29 cellular contexts compared by ENCODE assay signal in the genomic region with DNA sequence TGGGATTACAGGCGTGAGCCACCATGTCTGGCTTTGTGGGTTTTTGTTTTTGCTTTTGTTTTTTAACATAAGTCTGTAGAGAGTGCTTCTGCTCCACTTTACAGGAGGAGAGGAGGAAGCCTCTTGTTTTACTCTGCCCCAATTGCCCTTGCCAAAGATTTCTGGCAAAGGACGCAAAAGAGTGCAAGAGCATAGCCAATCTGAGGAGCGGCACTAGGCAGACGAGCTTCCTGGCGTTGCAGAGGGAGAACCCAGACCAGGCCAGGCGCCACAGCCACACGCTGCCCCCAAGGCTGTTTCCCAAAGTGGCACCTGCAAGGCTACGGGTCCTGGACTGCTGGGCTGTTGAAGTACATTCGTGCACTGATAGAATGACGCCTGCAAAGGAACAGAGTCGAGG.
"Had no signal": no experiment of that assay in that cellular context is flagged by ENCODE, and none has a peak within 500 bp of the region (broad histone marks: within the 10 kb centered on the region; RNA-seq: fewer than 3 reads in every experiment).

No MANE protein-coding gene starts in this region.

- DNase-seq: activated CD4-positive, alpha-beta T cell treated with anti-CD3 and anti-CD28 coated beads for 48 hours; activated CD4-positive, alpha-beta T cell treated with anti-CD3 and anti-CD28 coated beads, Interleukin-2, amount 50 U/mL, for 4 hours; activated CD4-positive, CD25-positive, alpha-beta regulatory T cell treated with anti-CD3 and anti-CD28 coated beads, Interleukin-2, amount 50 U/mL, for 72 hours; activated CD8-positive, alpha-beta memory T cell treated with anti-CD3 and anti-CD28 coated beads, Interleukin-2, amount 10 ng/mL, durations not matched to agents 7 days and 5 days; activated effector memory CD4-positive, alpha-beta T cell treated with Interleukin-2 at 50 U/mL for 16 hours; activated naive CD4-positive, alpha-beta T cell treated with Interleukin-2 at 50 U/mL for 16 hours; activated naive CD8-positive, alpha-beta T cell treated with anti-CD3 and anti-CD28 coated beads, Interleukin-2, amount 50 U/mL, for 24 hours; activated T-cell treated with anti-CD3 and anti-CD28 coated beads, Interleukin-2, amount 50 U/mL, for 24 hours; amniotic stem cell; Karpas-422; NCI-H1105 treated with DMSO at 0.1 percent for 48 hours; NCI-H1436 treated with DMSO at 0.1 percent for 48 hours; NCI-H187; NCI-H2081; NCI-H526; NCI-H774; NK-92 treated with Interleukin-12 subunit alpha and Interleukin-12 subunit beta, amount 100 ng/mL, for 24 hours; OCI-M1; RPMI8226; SHP77; T-helper 17 cell; T-helper 9 cell had no signal

- H3K27ac ChIP-seq: ascending aorta, cardiac muscle cell, SJSA1 had no signal

- H3K27me3 ChIP-seq: ascending aorta, cardiac muscle cell, SJSA1 had no signal

- H3K4me1 ChIP-seq: ascending aorta had no signal

- ATAC-seq: activated CD8-positive, alpha-beta memory T cell treated with anti-CD3 and anti-CD28 coated beads, Interleukin-2, amount 10 ng/mL, durations not matched to agents 7 days and 5 days; activated naive CD4-positive, alpha-beta T cell treated with anti-CD3 and anti-CD28 coated beads, Interleukin-2, amount 50 U/mL, for 72 hours; activated naive CD8-positive, alpha-beta T cell treated with anti-CD3 and anti-CD28 coated beads, Interleukin-2, amount 50 U/mL, for 24 hours; K562; Panc1; T-helper 17 cell; WTC11 had no signal

- H3K9me3 ChIP-seq: ascending aorta, SJSA1 had no signal

- H3K4me3 ChIP-seq: ascending aorta, cardiac muscle cell, K562, SJSA1 had no signal

- H3K36me3 ChIP-seq: ascending aorta, cardiac muscle cell, SJSA1 had no signal
